ENCODE assay signal across 26 cellular contexts in the genomic region with DNA sequence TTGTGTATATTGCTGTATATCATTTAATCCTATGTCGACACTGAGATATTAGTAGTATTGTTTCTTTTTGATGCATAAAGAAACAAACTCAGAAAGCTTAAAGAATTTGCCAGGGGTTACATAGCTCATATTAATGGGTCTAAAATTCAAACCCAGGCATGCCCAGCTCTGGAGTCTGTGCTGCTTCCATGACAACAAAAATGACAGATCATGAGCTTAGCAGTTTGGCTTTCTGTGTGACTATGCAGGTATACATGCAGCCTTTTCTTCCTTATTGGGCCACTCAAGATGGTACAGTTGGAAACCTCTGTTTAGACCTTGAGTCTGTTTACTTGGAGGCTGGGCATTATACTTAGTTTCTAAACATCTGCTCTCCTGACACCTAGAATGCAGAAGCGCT.
"Had no signal": no experiment of that assay in that cellular context is flagged by ENCODE, and none has a peak within 500 bp of the region (broad histone marks: within the 10 kb centered on the region; RNA-seq: fewer than 3 reads in every experiment).

No MANE protein-coding gene starts in this region.

- H3K27me3 ChIP-seq: neural progenitor cell, ovary, right lobe of liver, sigmoid colon, stomach, thyroid gland, tibial nerve, upper lobe of left lung, vagina had no signal

- H3K4me3 ChIP-seq: neural progenitor cell, ovary, psoas muscle, right lobe of liver, sigmoid colon, stomach, thoracic aorta, thyroid gland, tibial nerve, upper lobe of left lung, vagina had no signal

- H3K4me2 ChIP-seq: neural progenitor cell had no signal

- H3K27ac Mint-ChIP-seq: nephron; neural progenitor cell; stimulated activated effector memory CD8-positive, alpha-beta T cell treated with anti-CD3 and anti-CD28 coated beads, Interleukin-12 subunit alpha, Interleukin-12 subunit beta, amount 100 ng/mL, for 72 hours; stimulated activated naive B cell treated with anti-CD40 and anti-IgM and Interleukin-4, amounts not matched to agents 10 μg/mL and 1 μg/mL and 100 μg/mL, for 72 hours; stimulated activated naive CD8-positive, alpha-beta T cell treated with anti-CD3 and anti-CD28 coated beads, Interleukin-15, Interleukin-2, amounts not matched to agents 100 ng/mL and 50 ng/mL, for 24 hours had no signal

- H3K79me2 ChIP-seq: parathyroid adenoma had no signal

- H3K27ac ChIP-seq: neural progenitor cell, ovary, parathyroid adenoma, psoas muscle, right lobe of liver, sigmoid colon, stomach, thoracic aorta, thyroid gland, tibial nerve, upper lobe of left lung, vagina had no signal

- H3K4me3 Mint-ChIP-seq: nephron; neural progenitor cell; stimulated activated effector memory CD8-positive, alpha-beta T cell treated with anti-CD3 and anti-CD28 coated beads, Interleukin-12 subunit alpha, Interleukin-12 subunit beta, amount 100 ng/mL, for 72 hours; stimulated activated naive B cell treated with anti-CD40 and anti-IgM and Interleukin-4, amounts not matched to agents 10 μg/mL and 1 μg/mL and 100 μg/mL, for 72 hours; stimulated activated naive CD8-positive, alpha-beta T cell treated with anti-CD3 and anti-CD28 coated beads, Interleukin-15, Interleukin-2, amounts not matched to agents 100 ng/mL and 50 ng/mL, for 24 hours had no signal

- ATAC-seq: psoas muscle; right cardiac atrium; right lobe of liver; stimulated activated effector memory CD8-positive, alpha-beta T cell treated with anti-CD3 and anti-CD28 coated beads, Interleukin-12 subunit alpha, Interleukin-12 subunit beta, amount 100 ng/mL, for 72 hours; stimulated activated naive B cell treated with anti-CD40 and anti-IgM and Interleukin-4, amounts not matched to agents 10 μg/mL and 1 μg/mL and 100 μg/mL, for 72 hours had no signal

- H3K27me3 Mint-ChIP-seq: stimulated activated naive B cell treated with anti-CD40 and anti-IgM and Interleukin-4, amounts not matched to agents 10 μg/mL and 1 μg/mL and 100 μg/mL, for 72 hours; stimulated activated naive CD8-positive, alpha-beta T cell treated with anti-CD3 and anti-CD28 coated beads, Interleukin-15, Interleukin-2, amounts not matched to agents 100 ng/mL and 50 ng/mL, for 24 hours had no signal

- DNase-seq: occipital lobe; ovary; posterior cingulate gyrus; psoas muscle; right cardiac atrium; right lobe of liver; sigmoid colon; small intestine; stimulated activated CD4-positive, alpha-beta T cell treated with anti-CD3 and anti-CD28 coated beads, Interleukin-15, amount 100 ng/mL, for 24 hours; stimulated activated CD4-positive, alpha-beta T cell treated with anti-CD3 and anti-CD28 coated beads, Interleukin-2, amount 100 ng/mL, for 24 hours; stimulated activated CD4-positive, alpha-beta T cell treated with anti-CD3 and anti-CD28 coated beads, Interleukin-2, amount 100 ng/mL, for 48 hours; stimulated activated CD4-positive, alpha-beta T cell treated with anti-CD3 and anti-CD28 coated beads, Interleukin-4, amount 100 ng/mL, for 24 hours; stimulated activated naive B cell treated with anti-CD40 and anti-IgM and Interleukin-4, amounts not matched to agents 10 μg/mL and 1 μg/mL and 100 μg/mL, for 72 hours; stimulated activated naive CD4-positive, alpha-beta T cell treated with Interleukin-2 at 50 U/mL for 16 hours; stomach; thyroid gland; trophoblast cell; upper lobe of left lung had no signal

- H3K4me1 ChIP-seq: parathyroid adenoma, psoas muscle, right lobe of liver, sigmoid colon, stomach, thyroid gland, tibial nerve, upper lobe of left lung, vagina had no signal

- H2AFZ ChIP-seq: neural progenitor cell, parathyroid adenoma had no signal

- H3K9me3 Mint-ChIP-seq: nephron; neural progenitor cell; stimulated activated naive CD8-positive, alpha-beta T cell treated with anti-CD3 and anti-CD28 coated beads, Interleukin-15, Interleukin-2, amounts not matched to agents 100 ng/mL and 50 ng/mL, for 24 hours had no signal

- H3K36me3 ChIP-seq: neural progenitor cell, ovary, right lobe of liver, sigmoid colon, stomach, thoracic aorta, thyroid gland, tibial nerve, upper lobe of left lung, vagina had no signal

- H3K4me1 Mint-ChIP-seq: stimulated activated effector memory CD8-positive, alpha-beta T cell treated with anti-CD3 and anti-CD28 coated beads, Interleukin-12 subunit alpha, Interleukin-12 subunit beta, amount 100 ng/mL, for 72 hours; stimulated activated naive B cell treated with anti-CD40 and anti-IgM and Interleukin-4, amounts not matched to agents 10 μg/mL and 1 μg/mL and 100 μg/mL, for 72 hours had no signal

- H3K36me3 Mint-ChIP-seq: neural progenitor cell; stimulated activated effector memory CD8-positive, alpha-beta T cell treated with anti-CD3 and anti-CD28 coated beads, Interleukin-12 subunit alpha, Interleukin-12 subunit beta, amount 100 ng/mL, for 72 hours; stimulated activated naive B cell treated with anti-CD40 and anti-IgM and Interleukin-4, amounts not matched to agents 10 μg/mL and 1 μg/mL and 100 μg/mL, for 72 hours had no signal
